ENCODE assay signal across 1 cellular context in the genomic region with DNA sequence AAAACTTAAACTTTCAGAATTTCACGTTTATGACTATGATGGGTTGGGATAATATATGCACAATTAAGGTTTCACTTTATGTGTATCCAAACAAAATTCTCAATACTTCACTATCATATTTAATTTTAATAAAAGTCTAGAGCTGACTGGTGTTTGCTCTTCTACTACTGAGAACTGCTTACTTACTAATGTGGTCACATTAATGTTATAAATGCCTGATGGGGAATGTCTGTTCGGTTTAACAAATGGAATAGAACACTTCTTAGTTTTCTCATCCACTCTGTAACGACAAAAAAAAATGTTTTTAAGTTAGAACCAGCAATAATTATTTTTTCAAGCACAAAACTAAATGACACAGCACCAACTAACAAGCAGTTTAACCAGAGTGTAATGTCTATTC.
TF ChIP-seq lines count a peak whose summit lies in the region.

No MANE protein-coding gene starts in this region.

TF ChIP-seq in K562, 482 proteins besides CTCF, POLR2A, EP300 and RAD21:
- TF ChIP-seq, protein P1, sequence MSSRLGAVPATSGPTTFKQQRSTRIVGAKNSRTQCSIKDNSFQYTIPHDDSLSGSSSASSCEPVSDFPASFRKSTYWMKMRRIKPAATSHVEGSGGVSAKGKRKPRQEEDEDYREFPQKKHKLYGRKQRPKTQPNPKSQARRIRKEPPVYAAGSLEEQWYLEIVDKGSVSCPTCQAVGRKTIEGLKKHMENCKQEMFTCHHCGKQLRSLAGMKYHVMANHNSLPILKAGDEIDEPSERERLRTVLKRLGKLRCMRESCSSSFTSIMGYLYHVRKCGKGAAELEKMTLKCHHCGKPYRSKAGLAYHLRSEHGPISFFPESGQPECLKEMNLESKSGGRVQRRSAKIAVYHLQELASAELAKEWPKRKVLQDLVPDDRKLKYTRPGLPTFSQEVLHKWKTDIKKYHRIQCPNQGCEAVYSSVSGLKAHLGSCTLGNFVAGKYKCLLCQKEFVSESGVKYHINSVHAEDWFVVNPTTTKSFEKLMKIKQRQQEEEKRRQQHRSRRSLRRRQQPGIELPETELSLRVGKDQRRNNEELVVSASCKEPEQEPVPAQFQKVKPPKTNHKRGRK (tag; IDR thresholded peaks at IDR 0.05): 0 out of 2 replicates have a peak, but pooled peaks have one; percentile 1
- no peak for TF ChIP-seq ZNF184 (CRISPR knock-in tag; IDR thresholded peaks at IDR 0.05)
